ENCODE assay signal across 11 cellular contexts in the genomic region with DNA sequence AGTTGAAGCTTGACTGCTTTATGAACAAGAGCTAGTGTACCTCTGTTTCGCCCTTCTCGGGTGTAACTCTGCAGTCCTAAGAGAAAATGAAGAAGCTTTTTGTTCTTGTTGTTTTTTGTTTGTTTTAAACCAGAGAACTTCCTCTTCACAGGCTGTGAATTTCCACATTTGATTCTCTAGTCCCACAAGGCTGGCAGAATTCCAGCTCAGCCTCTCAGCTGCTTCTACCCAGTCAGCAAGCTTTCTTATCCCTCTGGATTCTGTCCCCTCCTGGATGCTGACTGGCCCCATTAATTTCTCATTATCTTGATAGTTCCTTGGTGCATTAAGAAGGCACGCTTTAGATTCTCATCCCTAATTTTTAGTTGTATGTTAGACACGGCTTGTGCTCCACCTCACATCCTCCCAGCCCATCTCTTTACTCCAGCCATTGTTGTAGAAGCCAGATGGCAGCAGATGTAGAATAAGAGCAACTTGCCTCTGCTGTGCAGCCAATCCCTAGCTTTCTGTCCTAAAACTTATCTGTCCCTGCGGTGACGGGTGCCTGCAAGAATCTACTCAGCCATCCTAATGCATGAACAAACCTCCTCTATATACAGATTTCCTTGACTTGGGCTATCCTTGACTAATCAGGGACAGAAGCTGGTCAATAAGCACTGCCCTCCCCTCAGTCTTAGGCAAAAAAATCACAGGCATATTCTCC. TPM values are rescaled to one million over a fixed set of nuclear protein-coding genes. Genes with fewer than 3 reads are reported as not detected.
A peak's percentile ranks its signal among the peaks of the same experiment; 100 is the strongest.
DNase-seq lines count a peak whose midpoint lies in the region; ATAC-seq and TF ChIP-seq lines count a peak whose summit lies in the region.
"Had no signal": no experiment of that assay in that cellular context is flagged by ENCODE, and none has a peak within 500 bp of the region (broad histone marks: within the 10 kb centered on the region; RNA-seq: fewer than 3 reads in every experiment).

No MANE protein-coding gene starts in this region.

- H2AFZ ChIP-seq in OCI-LY3 (ENCODE audit: low read depth, low read length) = no peak overlapping the region

- H3K27ac ChIP-seq in HL-60 (replicated peaks) = no peak overlapping the region
- no peak overlapping the region for H3K27ac ChIP-seq in OCI-LY3 (ENCODE audit: low read length)
- H3K27ac ChIP-seq: cardiac muscle cell had no signal

- H3K27me3 ChIP-seq in HL-60 (ENCODE audit: insufficient read depth, poor library complexity, severe bottlenecking) (peaks cover 16% of the 10 kb centered on the region), OCI-LY3 (ENCODE audit: low read depth, low read length) (0 out of 2 replicates have a peak, but pooled peaks cover 4% of the 10 kb centered on the region)

- TF ChIP-seq CTCF in HL-60 (IDR thresholded peaks at IDR 0.05; ENCODE audit: insufficient read depth, low read length) = no peak
- no peak for TF ChIP-seq CTCF in OCI-LY3 (IDR thresholded peaks at IDR 0.05; ENCODE audit: low read depth, low read length)
- no peak for TF ChIP-seq CTCF in fibroblast of the aortic adventitia (IDR thresholded peaks at IDR 0.05; ENCODE audit: insufficient read depth, low read length)
- TF ChIP-seq CTCF in nephron progenitor cell (IDR thresholded peaks at IDR 0.05) = no peak

- no peak overlapping the region for H3K9ac ChIP-seq in OCI-LY3 (ENCODE audit: low read length)

- no peaks in the 10 kb centered on the region for H4K20me1 ChIP-seq in OCI-LY3 (ENCODE audit: insufficient read depth, low read length)

- H3K4me1 Mint-ChIP-seq in nephron progenitor cell = no peaks in the 10 kb centered on the region
- peaks cover 7% of the 10 kb centered on the region for H3K4me1 Mint-ChIP-seq in T-helper 17 cell
- H3K4me1 Mint-ChIP-seq: naive B cell had no signal

- peaks cover 97% of the 10 kb centered on the region for H3K27me3 Mint-ChIP-seq in nephron progenitor cell (ENCODE audit: low read depth, poor library complexity)
- H3K27me3 Mint-ChIP-seq in T-helper 17 cell = peaks cover 47% of the 10 kb centered on the region

- H3K36me3 ChIP-seq in OCI-LY3 (replicated peaks; ENCODE audit: low read depth, low read length) = no peaks in the 10 kb centered on the region
- H3K36me3 ChIP-seq: cardiac muscle cell had no signal

- H3K4me1 ChIP-seq in OCI-LY3 (ENCODE audit: low read length) = peaks cover 8% of the 10 kb centered on the region

- H3K36me3 Mint-ChIP-seq in nephron progenitor cell (ENCODE audit: low read depth) (no peaks in the 10 kb centered on the region), T-helper 17 cell (ENCODE audit: low read depth) (peaks cover 5% of the 10 kb centered on the region)
- H3K36me3 Mint-ChIP-seq: naive B cell had no signal

- ATAC-seq in sciatic nerve (peak; percentile 76), GM19328 (IDR thresholded peaks at IDR 0.05; ENCODE audit: unreplicated experiment) (no peak), T-helper 17 cell (no peak)
- ATAC-seq: stimulated activated naive CD8-positive, alpha-beta T cell treated with anti-CD3 and anti-CD28 coated beads, Interleukin-15, Interleukin-2, amounts not matched to agents 100 U/mL and 50 U/mL, for 24 hours had no signal

- no peaks in the 10 kb centered on the region for H3K9me3 Mint-ChIP-seq in nephron progenitor cell
- H3K9me3 Mint-ChIP-seq: naive B cell had no signal

- H3K9me3 ChIP-seq in OCI-LY3 (ENCODE audit: insufficient read depth, low read length) = no peaks in the 10 kb centered on the region
- no peaks in the 10 kb centered on the region for H3K9me3 ChIP-seq in T-helper 17 cell (ENCODE audit: control insufficient read depth, low read length, poor library complexity, severe bottlenecking)

- H3K79me2 ChIP-seq in OCI-LY3 (ENCODE audit: low read length) = no peaks in the 10 kb centered on the region

- DNase-seq in HL-60 (ENCODE audit: low read depth in 1 of 2, low spot score in 1 of 2) (peak; percentile 29 to 35), fibroblast of the aortic adventitia (ENCODE audit: low read depth) (peak; percentile 55), sciatic nerve (ENCODE audit: low spot score) (peak; percentile 82), nephron progenitor cell (no peak), T-helper 17 cell (no peak)
- no peak for DNase-seq in activated naive CD4-positive, alpha-beta T cell treated with anti-CD3 and anti-CD28 coated beads, Interleukin-2, amount 50 U/mL, for 16 hours
- DNase-seq: naive B cell; stimulated activated naive CD8-positive, alpha-beta T cell treated with anti-CD3 and anti-CD28 coated beads, Interleukin-15, Interleukin-2, amounts not matched to agents 100 U/mL and 50 U/mL, for 24 hours had no signal

- intact Hi-C loops in sciatic nerve (cut with DNase I) = no loop called here

- no peak overlapping the region for H3K27ac Mint-ChIP-seq in nephron progenitor cell
- no peak overlapping the region for H3K27ac Mint-ChIP-seq in T-helper 17 cell

- H3K4me3 Mint-ChIP-seq in nephron progenitor cell = no peak overlapping the region
- H3K4me3 Mint-ChIP-seq in T-helper 17 cell = no peak overlapping the region
- H3K4me3 Mint-ChIP-seq: naive B cell had no signal

- H3K4me3 ChIP-seq in HL-60 (replicated peaks; ENCODE audit: insufficient read depth, low read length) (no peak overlapping the region), OCI-LY3 (ENCODE audit: low read length) (no peak overlapping the region), fibroblast of the aortic adventitia (ENCODE audit: low read depth, low read length) (no peak overlapping the region)
- H3K4me3 ChIP-seq: cardiac muscle cell had no signal

- peak overlapping the region; percentile 12; the same call in 1 of the 2 replicates for H3K4me2 ChIP-seq in OCI-LY3 (ENCODE audit: low read length)

RNA-seq across cellular contexts. Expression of a gene that starts 12.4 kb away (rescaled TPM):
- total RNA-seq in fibroblast of the aortic adventitia (ENCODE audit: low replicate concordance) (not detected in 2 replicates), sciatic nerve (not detected), T-helper 17 cell (not detected)
- total RNA-seq: cardiac muscle cell had no signal

RNA-seq across cellular contexts. Expression of a gene that starts 35.7 kb away (rescaled TPM):
- total RNA-seq in fibroblast of the aortic adventitia (ENCODE audit: low replicate concordance) = 0.36 and 1.8 TPM in 2 replicates
- total RNA-seq in sciatic nerve = 0.58 TPM
- total RNA-seq in T-helper 17 cell = 1 to 10 TPM in 1 of 2 donors, not detected in 1; 2.6 TPM

RNA-seq across cellular contexts. Expression of a gene that starts 42.8 kb away (rescaled TPM):
- 33.2 and 55.0 TPM in 2 replicates for total RNA-seq in fibroblast of the aortic adventitia (ENCODE audit: low replicate concordance)
- total RNA-seq in sciatic nerve = 41.8 TPM
- total RNA-seq in T-helper 17 cell = 100 to 1,000 TPM in 1 of 2 donors, 10 to 100 TPM in 1; 81.3 to 107 TPM

Comparison
In these comparisons a context has a peak if more than half of its experiments do, and no peak if none do; other contexts are left out.
1. DNase-seq: peak in HL-60 (2 of 2), fibroblast of the aortic adventitia (single experiment) and sciatic nerve (single experiment); none in nephron progenitor cell (single experiment), T-helper 17 cell (0 of 3) and activated naive CD4-positive, alpha-beta T cell treated with anti-CD3 and anti-CD28 coated beads, Interleukin-2, amount 50 U/mL, for 16 hours (single experiment).